ENCODE assay signal across 8 cellular contexts in the genomic region with DNA sequence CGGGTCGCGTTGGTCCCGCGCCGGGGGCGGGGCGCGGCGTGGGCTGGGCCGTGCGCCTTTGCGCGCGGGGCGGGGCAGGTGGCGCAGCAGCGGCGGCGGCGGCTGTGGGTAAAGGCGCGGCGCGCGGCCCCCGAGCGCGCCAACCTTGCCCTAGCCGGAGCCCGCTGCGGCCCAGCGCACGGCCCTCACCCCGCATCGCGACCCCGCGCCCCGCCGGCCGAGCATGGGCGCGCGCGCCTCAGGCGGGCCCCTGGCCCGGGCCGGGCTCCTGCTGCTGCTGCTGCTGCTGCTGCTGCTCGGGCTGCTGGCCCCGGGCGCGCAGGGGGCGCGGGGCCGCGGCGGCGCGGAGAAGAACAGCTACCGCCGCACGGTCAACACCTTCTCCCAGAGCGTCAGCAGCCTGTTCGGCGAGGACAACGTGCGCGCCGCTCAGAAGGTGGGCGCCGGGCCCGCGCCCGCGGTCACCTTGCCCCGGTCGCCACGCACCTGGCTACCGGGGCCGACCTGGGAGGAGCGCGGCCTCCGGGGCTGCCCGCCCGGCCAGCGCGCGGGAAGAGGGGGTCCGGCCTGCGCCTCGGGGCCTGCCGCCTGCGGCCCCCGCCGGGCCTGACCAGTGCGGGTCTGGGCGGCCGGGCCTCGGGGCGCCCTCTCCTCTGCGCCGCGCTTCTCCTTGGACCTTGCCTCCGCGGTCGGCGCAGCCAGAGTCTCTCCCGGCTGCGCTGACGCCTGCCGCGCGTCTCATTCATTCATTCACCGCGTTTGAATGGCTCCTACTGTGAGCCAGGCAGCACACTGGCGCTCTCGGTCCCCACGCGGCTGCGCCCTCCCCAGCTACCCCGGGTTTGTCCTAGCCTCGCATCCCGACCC. TPM values are rescaled to one million over a fixed set of nuclear protein-coding genes. Genes with fewer than 3 reads are reported as not detected.
DNase-seq lines count a peak whose midpoint lies in the region; ATAC-seq and TF ChIP-seq lines count a peak whose summit lies in the region.

A gene with protein sequence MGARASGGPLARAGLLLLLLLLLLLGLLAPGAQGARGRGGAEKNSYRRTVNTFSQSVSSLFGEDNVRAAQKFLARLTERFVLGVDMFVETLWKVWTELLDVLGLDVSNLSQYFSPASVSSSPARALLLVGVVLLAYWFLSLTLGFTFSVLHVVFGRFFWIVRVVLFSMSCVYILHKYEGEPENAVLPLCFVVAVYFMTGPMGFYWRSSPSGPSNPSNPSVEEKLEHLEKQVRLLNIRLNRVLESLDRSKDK (plus strand): TSS at position 78 of the 867 bp plus-strand sequence. CDS start 146 bp downstream, at position 224.

- ATAC-seq in GM19372 (IDR thresholded peaks at IDR 0.05; ENCODE audit: low read depth, unreplicated experiment) = peak; percentile 50
- peak; percentile 52 for ATAC-seq in HG03521 (IDR thresholded peaks at IDR 0.05; ENCODE audit: unreplicated experiment)

- H3K36me3 Mint-ChIP-seq in CD8-positive, alpha-beta memory T cell = peaks cover 0 to 10% (median 1%) of the 10 kb centered on the region in 3 donors
- peaks cover 27% of the 10 kb centered on the region for H3K36me3 Mint-ChIP-seq in activated T-helper 2 cell treated with anti-CD3 and anti-CD28 coated beads, Interferon-gamma antibody, Interleukin-2, Interleukin-4, amounts not matched to agents 10 μg/mL and 5 μg/mL and 100 μg/mL, durations not matched to agents 14 hours and 24 hours and 36 hours (ENCODE audit: low read depth)

- intact Hi-C loops in activated T-helper 2 cell treated with anti-CD3 and anti-CD28 coated beads, Interferon-gamma antibody, Interleukin-2, Interleukin-4, amounts not matched to agents 10 μg/mL and 5 μg/mL and 100 μg/mL, durations not matched to agents 14 hours and 24 hours and 36 hours (cut with micrococcal nuclease) = loop anchor here (1.0 to 2.0 kb wide), 2 partner anchors 56 to 73 kb away; no protein-coding TSS in a partner anchor

- peak within 1 kb of the TSS; percentile 63 to 94 (median 77) for H3K27ac Mint-ChIP-seq in CD8-positive, alpha-beta memory T cell
- peak within 1 kb of the TSS; percentile 93 for H3K27ac Mint-ChIP-seq in activated T-helper 2 cell treated with anti-CD3 and anti-CD28 coated beads, Interferon-gamma antibody, Interleukin-2, Interleukin-4, amounts not matched to agents 10 μg/mL and 5 μg/mL and 100 μg/mL, durations not matched to agents 14 hours and 24 hours and 36 hours

- POLR2A ChIA-PET in CD8-positive, alpha-beta memory T cell (lab: Charles Lee) = interaction anchor here (0.7 to 1.6 kb wide), 3 partner anchors 53 to 79 kb away, joined by 3 to 7 read pairs (median 6); a partner anchor contains a TSS

- H3K4me1 Mint-ChIP-seq in CD8-positive, alpha-beta memory T cell = peaks cover 24 to 33% (median 28%) of the 10 kb centered on the region in 3 donors
- H3K4me1 Mint-ChIP-seq in activated T-helper 2 cell treated with anti-CD3 and anti-CD28 coated beads, Interferon-gamma antibody, Interleukin-2, Interleukin-4, amounts not matched to agents 10 μg/mL and 5 μg/mL and 100 μg/mL, durations not matched to agents 14 hours and 24 hours and 36 hours (ENCODE audit: low read depth) = peaks cover 27% of the 10 kb centered on the region

- H3K9me3 Mint-ChIP-seq in CD8-positive, alpha-beta memory T cell = no peaks in the 10 kb centered on the region
- H3K9me3 Mint-ChIP-seq in activated T-helper 2 cell treated with anti-CD3 and anti-CD28 coated beads, Interferon-gamma antibody, Interleukin-2, Interleukin-4, amounts not matched to agents 10 μg/mL and 5 μg/mL and 100 μg/mL, durations not matched to agents 14 hours and 24 hours and 36 hours = no peaks in the 10 kb centered on the region

- H3K27me3 Mint-ChIP-seq in CD8-positive, alpha-beta memory T cell = no peaks in the 10 kb centered on the region
- H3K27me3 Mint-ChIP-seq in activated T-helper 2 cell treated with anti-CD3 and anti-CD28 coated beads, Interferon-gamma antibody, Interleukin-2, Interleukin-4, amounts not matched to agents 10 μg/mL and 5 μg/mL and 100 μg/mL, durations not matched to agents 14 hours and 24 hours and 36 hours (ENCODE audit: low read depth) = no peaks in the 10 kb centered on the region

- H3K9me3 ChIP-seq in CD8-positive, alpha-beta memory T cell (ENCODE audit: low read length) = no peaks in the 10 kb centered on the region
- no peaks in the 10 kb centered on the region for H3K9me3 ChIP-seq in Peyer's patch
- H3K9me3 ChIP-seq in neutrophil = no peaks in the 10 kb centered on the region

- peak within 1 kb of the TSS; percentile 69 for H3K4me3 ChIP-seq in CD8-positive, alpha-beta memory T cell (ENCODE audit: low read length)
- H3K4me3 ChIP-seq in Peyer's patch = peak within 1 kb of the TSS; percentile 53 to 85 (median 73)
- peak within 1 kb of the TSS; percentile 81 to 93 for H3K4me3 ChIP-seq in neutrophil (ENCODE audit: low read depth in 1 of 2, low read length in 1 of 2)

- peaks cover 27% of the 10 kb centered on the region for H3K4me1 ChIP-seq in CD8-positive, alpha-beta memory T cell (ENCODE audit: insufficient read depth, low read length)
- H3K4me1 ChIP-seq in Peyer's patch = peaks cover 0 to 15% (median 8%) of the 10 kb centered on the region in 4 donors
- H3K4me1 ChIP-seq in neutrophil (ENCODE audit: control insufficient read depth in 1 of 2, insufficient read depth in 1 of 2, low read depth in 1 of 2, low read length in 1 of 2) = peaks cover 43 to 50% of the 10 kb centered on the region in 2 experiments

- DNase-seq in CD8-positive, alpha-beta memory T cell = peak; percentile 56 to 78 (median 68)
- peak; percentile 69 to 88 (median 86) for DNase-seq in Peyer's patch
- DNase-seq in activated T-helper 2 cell treated with anti-CD3 and anti-CD28 coated beads, Interferon-gamma antibody, Interleukin-2, Interleukin-4, amounts not matched to agents 10 μg/mL and 5 μg/mL and 100 μg/mL, durations not matched to agents 14 hours and 24 hours and 36 hours (ENCODE audit: low spot score) = peak; percentile 73
- DNase-seq in foreskin melanocyte = peak; percentile 27

- peak in 1 of 2 donors; percentile 76 for TF ChIP-seq POLR2A in Peyer's patch (IDR thresholded peaks at IDR 0.05)

- no peak for TF ChIP-seq CTCF in Peyer's patch (IDR thresholded peaks at IDR 0.05)
- TF ChIP-seq CTCF in neutrophil (IDR thresholded peaks at IDR 0.05) = no peak

- H3K36me3 ChIP-seq in CD8-positive, alpha-beta memory T cell (ENCODE audit: insufficient read depth, low read length) = no peaks in the 10 kb centered on the region
- H3K36me3 ChIP-seq in Peyer's patch = no peaks in the 10 kb centered on the region
- H3K36me3 ChIP-seq in neutrophil = no peaks in the 10 kb centered on the region

- H3K27ac ChIP-seq in CD8-positive, alpha-beta memory T cell (ENCODE audit: low read depth, low read length) = peak within 1 kb of the TSS; percentile 54
- H3K27ac ChIP-seq in Peyer's patch (peak within 1 kb of the TSS; percentile 71 to 91 (median 76)), neutrophil (peak within 1 kb of the TSS; percentile 85), temporal lobe (ENCODE audit: low read depth, low read length) (peak within 1 kb of the TSS; percentile 29)

- no peaks in the 10 kb centered on the region for H3K27me3 ChIP-seq in CD8-positive, alpha-beta memory T cell (ENCODE audit: insufficient read depth, low read length, poor library complexity, severe bottlenecking)
- H3K27me3 ChIP-seq in Peyer's patch (no peaks in the 10 kb centered on the region), neutrophil (no peaks in the 10 kb centered on the region)

- peak within 1 kb of the TSS; percentile 89 to 93 (median 91) for H3K4me3 Mint-ChIP-seq in CD8-positive, alpha-beta memory T cell
- H3K4me3 Mint-ChIP-seq in activated T-helper 2 cell treated with anti-CD3 and anti-CD28 coated beads, Interferon-gamma antibody, Interleukin-2, Interleukin-4, amounts not matched to agents 10 μg/mL and 5 μg/mL and 100 μg/mL, durations not matched to agents 14 hours and 24 hours and 36 hours (ENCODE audit: low read depth) = peak within 1 kb of the TSS; percentile 95

- CTCF ChIA-PET in CD8-positive, alpha-beta memory T cell (lab: Charles Lee) = interaction anchor here (1.5 kb wide), 1 partner anchor 53 kb away, joined by 6 read pairs; no protein-coding TSS in a partner anchor

RNA-seq across cellular contexts. Expression of the gene that starts here (rescaled TPM):
- 10 to 100 TPM; 35.6 to 36.5 TPM for total RNA-seq in CD8-positive, alpha-beta memory T cell
- polyA plus RNA-seq in CD8-positive, alpha-beta memory T cell = 4.0 TPM
- 10 to 100 TPM; 13.2 to 55.2 (median 41.8) TPM for total RNA-seq in Peyer's patch
- 38.3 and 39.3 TPM in 2 replicates for total RNA-seq in activated T-helper 2 cell treated with anti-CD3 and anti-CD28 coated beads, Interferon-gamma antibody, Interleukin-2, Interleukin-4, amounts not matched to agents 10 μg/mL and 5 μg/mL and 100 μg/mL, durations not matched to agents 14 hours and 24 hours and 36 hours
- total RNA-seq in temporal lobe = 17.2 TPM

Comparison
In these comparisons a context has a peak if more than half of its experiments do, and no peak if none do; other contexts are left out.
1. Peak in every context shown above with its lines: DNase-seq, ATAC-seq, H3K4me3 ChIP-seq and H3K27ac ChIP-seq.
2. DNase-seq: peak in every context shown above with its lines; median percentile 86 in Peyer's patch; 73 in activated T-helper 2 cell treated with anti-CD3 and anti-CD28 coated beads, Interferon-gamma antibody, Interleukin-2, Interleukin-4, amounts not matched to agents 10 μg/mL and 5 μg/mL and 100 μg/mL, durations not matched to agents 14 hours and 24 hours and 36 hours; 68 in CD8-positive, alpha-beta memory T cell; 27 in foreskin melanocyte.
3. H3K27ac ChIP-seq: peak in every context shown above with its lines; median percentile 85 in neutrophil; 76 in Peyer's patch; 54 in CD8-positive, alpha-beta memory T cell; 29 in temporal lobe.